Comparison of ENCODE assay signal across 12 cellular contexts in the genomic region with DNA sequence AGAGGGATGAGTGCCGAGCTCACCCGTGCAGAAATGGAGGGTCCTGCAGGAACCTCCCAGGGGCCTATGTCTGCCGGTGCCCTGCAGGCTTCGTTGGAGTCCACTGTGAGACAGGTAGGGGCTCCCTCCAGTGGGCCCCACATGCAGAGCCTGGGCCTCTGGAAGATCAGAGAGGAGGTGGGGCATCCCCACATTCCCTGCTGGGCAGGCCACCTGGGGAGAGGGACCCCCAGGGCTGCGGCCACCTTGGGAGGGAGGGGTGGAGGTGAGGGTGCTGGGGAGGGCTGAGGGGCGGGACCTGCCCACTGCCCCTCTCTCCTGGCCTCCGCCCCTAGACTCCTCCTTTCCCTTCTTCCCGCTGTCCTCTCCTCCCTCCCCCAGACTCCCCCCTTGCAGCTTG. TPM values are rescaled to one million over a fixed set of nuclear protein-coding genes. Genes with fewer than 3 reads are reported as not detected.
DNase-seq lines count a peak whose midpoint lies in the region; ATAC-seq, FAIRE-seq and TF ChIP-seq lines count a peak whose summit lies in the region.
"Had no signal": no experiment of that assay in that cellular context is flagged by ENCODE, and none has a peak within 500 bp of the region (broad histone marks: within the 10 kb centered on the region; RNA-seq: fewer than 3 reads in every experiment).

No MANE protein-coding gene starts in this region.

- TF ChIP-seq EP300 in SK-N-SH (IDR thresholded peaks at IDR 0.05; ENCODE audit: borderline replicate concordance in 1 of 2, low read depth in 1 of 2, low read length in 1 of 2) (no peak), suprapubic skin (IDR thresholded peaks at IDR 0.05) (no peak)

- H3K9ac ChIP-seq in SK-N-SH = no peak overlapping the region

- H3K9me3 Mint-ChIP-seq in activated naive CD8-positive, alpha-beta T cell treated with anti-CD3 and anti-CD28 coated beads, Interleukin-2, amount 10 ng/mL, durations not matched to agents 7 days and 5 days = no peaks in the 10 kb centered on the region
- H3K9me3 Mint-ChIP-seq: dendritic cell treated with granulocyte-macrophage colony-stimulating factor and Interleukin-4, amounts not matched to agents 40 ng/mL and 50 ng/mL, for 4 days had no signal

- H3K27ac ChIP-seq in SK-N-SH (ENCODE audit: low read depth in 2 of 2, low read length in 1 of 2) = no peak overlapping the region
- no peak overlapping the region for H3K27ac ChIP-seq in suprapubic skin
- H3K27ac ChIP-seq: sigmoid colon, SJSA1 had no signal

- peak overlapping the region; percentile 76 for H3K4me3 Mint-ChIP-seq in activated naive CD8-positive, alpha-beta T cell treated with anti-CD3 and anti-CD28 coated beads, Interleukin-2, amount 10 ng/mL, durations not matched to agents 7 days and 5 days

- H3K27me3 ChIP-seq in SK-N-SH (ENCODE audit: insufficient read depth) = no peaks in the 10 kb centered on the region; the same call in 1 of the 2 replicates
- H3K27me3 ChIP-seq in kidney epithelial cell (ENCODE audit: control insufficient read depth, insufficient read depth, low read length) = peaks cover 46% of the 10 kb centered on the region
- no peaks in the 10 kb centered on the region for H3K27me3 ChIP-seq in suprapubic skin
- H3K27me3 ChIP-seq: SJSA1 had no signal

- no peak overlapping the region for H3K4me2 ChIP-seq in SK-N-SH

- FAIRE-seq in HTR-8/SVneo (lab: Jason Lieb, UNC) = no peak

- CTCF ChIA-PET in SK-N-SH (lab: Yijun Ruan, JAX) = interaction anchor here (1.5 kb wide), 1 partner anchor 14 kb away, joined by 6 read pairs; no protein-coding TSS in a partner anchor

- no peak for TF ChIP-seq POLR2A in suprapubic skin (IDR thresholded peaks at IDR 0.05)

- H3K9me3 ChIP-seq in SK-N-SH (no peaks in the 10 kb centered on the region), suprapubic skin (no peaks in the 10 kb centered on the region)
- H3K9me3 ChIP-seq: sigmoid colon, SJSA1 had no signal

- H3K4me3 ChIP-seq in SK-N-SH (ENCODE audit: low read depth in 2 of 2, low read length in 1 of 2) (peak overlapping the region in 1 of 2 experiments; percentile 21; a peak in 1 of 4 replicates), kidney epithelial cell (ENCODE audit: low read depth, low read length) (no peak overlapping the region), suprapubic skin (peak overlapping the region; percentile 42)
- H3K4me3 ChIP-seq: sigmoid colon, SJSA1 had no signal

- H3K36me3 ChIP-seq in SK-N-SH (replicated peaks in 1 of 2; ENCODE audit: control insufficient read depth in 1 of 2, insufficient read depth in 2 of 2, low read length in 1 of 2) = no peaks in the 10 kb centered on the region
- H3K36me3 ChIP-seq in kidney epithelial cell (ENCODE audit: control insufficient read depth, insufficient read depth, low read length) = no peaks in the 10 kb centered on the region
- H3K36me3 ChIP-seq in suprapubic skin = peaks cover 37% of the 10 kb centered on the region
- H3K36me3 ChIP-seq: sigmoid colon had no signal

- TF ChIP-seq CTCF in SK-N-SH (IDR thresholded peaks at IDR 0.05) (no peak), kidney epithelial cell (IDR thresholded peaks at IDR 0.05; ENCODE audit: insufficient read depth, low read length, poor library complexity, severe bottlenecking) (peak; percentile 22), suprapubic skin (IDR thresholded peaks at IDR 0.05) (no peak)

- no peaks in the 10 kb centered on the region for H3K79me2 ChIP-seq in SK-N-SH (ENCODE audit: insufficient read depth)

- no peak for TF ChIP-seq RAD21 in SK-N-SH (IDR thresholded peaks at IDR 0.05; ENCODE audit: low read length)

- WGBS in SK-N-SH (ENCODE audit: low lambda C conversion rate) = 26% methylated on average over 3 of the region's 8 CpGs
- WGBS in suprapubic skin = 36% methylated on average over 7 of the region's 8 CpGs

- H3K27me3 Mint-ChIP-seq in activated naive CD8-positive, alpha-beta T cell treated with anti-CD3 and anti-CD28 coated beads, Interleukin-2, amount 10 ng/mL, durations not matched to agents 7 days and 5 days = peaks cover 2% of the 10 kb centered on the region

- no peak overlapping the region for H3K27ac Mint-ChIP-seq in activated naive CD8-positive, alpha-beta T cell treated with anti-CD3 and anti-CD28 coated beads, Interleukin-2, amount 10 ng/mL, durations not matched to agents 7 days and 5 days
- H3K27ac Mint-ChIP-seq: dendritic cell treated with granulocyte-macrophage colony-stimulating factor and Interleukin-4, amounts not matched to agents 40 ng/mL and 50 ng/mL, for 4 days had no signal

- H3F3A ChIP-seq in SK-N-SH (replicated peaks; ENCODE audit: insufficient read depth) = no peaks in the 10 kb centered on the region

- ATAC-seq in SK-N-SH treated with all-trans-retinoic acid at 6 μM for 48 hours = no peak
- peak; percentile 26 for ATAC-seq in activated naive CD8-positive, alpha-beta T cell treated with anti-CD3 and anti-CD28 coated beads, Interleukin-2, amount 10 ng/mL, durations not matched to agents 7 days and 5 days (ENCODE audit: low read depth)

- POLR2A ChIA-PET in SK-N-SH (lab: Yijun Ruan, JAX) = no interaction called here
- POLR2A ChIA-PET in activated naive CD8-positive, alpha-beta T cell treated with anti-CD3 and anti-CD28 coated beads, Interleukin-2, amount 10 ng/mL, durations not matched to agents 7 days and 5 days (lab: Charles Lee) = no interaction called here

- no peaks in the 10 kb centered on the region for H4K20me1 ChIP-seq in SK-N-SH (ENCODE audit: insufficient read depth)

- H3K4me1 ChIP-seq in SK-N-SH (ENCODE audit: control insufficient read depth in 1 of 2, insufficient read depth in 2 of 2, low read depth in 1 of 2, low read length in 1 of 2) (no peaks in the 10 kb centered on the region; a peak in 1 of 4 replicates), suprapubic skin (peaks cover 38% of the 10 kb centered on the region)

- H3K9me2 ChIP-seq in SK-N-SH = no peaks in the 10 kb centered on the region

- H2AFZ ChIP-seq in SK-N-SH (ENCODE audit: low read depth) = no peak overlapping the region

- no peaks in the 10 kb centered on the region for H3K36me3 Mint-ChIP-seq in activated naive CD8-positive, alpha-beta T cell treated with anti-CD3 and anti-CD28 coated beads, Interleukin-2, amount 10 ng/mL, durations not matched to agents 7 days and 5 days

- DNase-seq in SK-N-SH (peak; percentile 56), kidney epithelial cell (ENCODE audit: low read depth) (no peak), suprapubic skin (ENCODE audit: low spot score in 2 of 2) (no peak), HTR-8/SVneo (ENCODE audit: insufficient read length, low spot score) (no peak), amygdala (lab: John Stamatoyannopoulos, UW) (no peak), NCI-H1930 (lab: John Stamatoyannopoulos, UW) (no peak)
- DNase-seq in activated naive CD8-positive, alpha-beta T cell treated with anti-CD3 and anti-CD28 coated beads, Interleukin-2, amount 10 ng/mL, durations not matched to agents 7 days and 5 days = no peak
- DNase-seq: NCI-H1694 had no signal

- H3K4me1 Mint-ChIP-seq in activated naive CD8-positive, alpha-beta T cell treated with anti-CD3 and anti-CD28 coated beads, Interleukin-2, amount 10 ng/mL, durations not matched to agents 7 days and 5 days = peaks cover 4% of the 10 kb centered on the region

TF ChIP-seq in SK-N-SH, 30 proteins besides CTCF, POLR2A, EP300 and RAD21 (continues in another document):
- TF ChIP-seq FOSL2 (IDR thresholded peaks at IDR 0.05; ENCODE audit: borderline replicate concordance, low read depth) (no peak), JUND (IDR thresholded peaks at IDR 0.05) (no peak), MXI1 (IDR thresholded peaks at IDR 0.05; ENCODE audit: low read depth, low read length) (no peak), EZH2phosphoT487 (IDR thresholded peaks at IDR 0.05; ENCODE audit: borderline replicate concordance, low read depth) (no peak), TAF1 (IDR thresholded peaks at IDR 0.05; ENCODE audit: borderline replicate concordance, low read depth, low read length) (no peak), NRF1 (IDR thresholded peaks at IDR 0.05; ENCODE audit: low read depth, low read length) (no peak), GATA2 (CRISPR knock-in tag; IDR thresholded peaks at IDR 0.05) (no peak), FOXM1 (IDR thresholded peaks at IDR 0.05; ENCODE audit: low read depth) (no peak)
- TF ChIP-seq, protein P1, sequence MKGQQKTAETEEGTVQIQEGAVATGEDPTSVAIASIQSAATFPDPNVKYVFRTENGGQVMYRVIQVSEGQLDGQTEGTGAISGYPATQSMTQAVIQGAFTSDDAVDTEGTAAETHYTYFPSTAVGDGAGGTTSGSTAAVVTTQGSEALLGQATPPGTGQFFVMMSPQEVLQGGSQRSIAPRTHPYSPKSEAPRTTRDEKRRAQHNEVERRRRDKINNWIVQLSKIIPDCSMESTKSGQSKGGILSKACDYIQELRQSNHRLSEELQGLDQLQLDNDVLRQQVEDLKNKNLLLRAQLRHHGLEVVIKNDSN (IDR thresholded peaks at IDR 0.05; ENCODE audit: borderline replicate concordance, low read depth) = no peak

TF ChIP-seq in SK-N-SH treated with all-trans-retinoic acid at 6 μM for 48 hours, 23 proteins besides CTCF, POLR2A, EP300 and RAD21 (continues in another document):
- no peak for TF ChIP-seq ZNF70 (CRISPR knock-in tag; IDR thresholded peaks at IDR 0.05)
- TF ChIP-seq, protein P2, sequence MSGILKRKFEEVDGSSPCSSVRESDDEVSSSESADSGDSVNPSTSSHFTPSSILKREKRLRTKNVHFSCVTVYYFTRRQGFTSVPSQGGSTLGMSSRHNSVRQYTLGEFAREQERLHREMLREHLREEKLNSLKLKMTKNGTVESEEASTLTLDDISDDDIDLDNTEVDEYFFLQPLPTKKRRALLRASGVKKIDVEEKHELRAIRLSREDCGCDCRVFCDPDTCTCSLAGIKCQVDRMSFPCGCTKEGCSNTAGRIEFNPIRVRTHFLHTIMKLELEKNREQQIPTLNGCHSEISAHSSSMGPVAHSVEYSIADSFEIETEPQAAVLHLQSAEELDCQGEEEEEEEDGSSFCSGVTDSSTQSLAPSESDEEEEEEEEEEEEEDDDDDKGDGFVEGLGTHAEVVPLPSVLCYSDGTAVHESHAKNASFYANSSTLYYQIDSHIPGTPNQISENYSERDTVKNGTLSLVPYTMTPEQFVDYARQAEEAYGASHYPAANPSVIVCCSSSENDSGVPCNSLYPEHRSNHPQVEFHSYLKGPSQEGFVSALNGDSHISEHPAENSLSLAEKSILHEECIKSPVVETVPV (CRISPR knock-in tag; IDR thresholded peaks at IDR 0.05) = no peak
- TF ChIP-seq PPARA (CRISPR knock-in tag; IDR thresholded peaks at IDR 0.05; ENCODE audit: borderline replicate concordance) = no peak
- no peak for TF ChIP-seq ESRRG (CRISPR knock-in tag; IDR thresholded peaks at IDR 0.05)
- TF ChIP-seq ZNF565 (CRISPR knock-in tag; conservative IDR thresholded peaks at IDR 0.05; ENCODE audit: low read depth) = no peak
- no peak for TF ChIP-seq SNAI2 (CRISPR knock-in tag; IDR thresholded peaks at IDR 0.05)
- TF ChIP-seq ISL1 (CRISPR knock-in tag; IDR thresholded peaks at IDR 0.05) = no peak
- TF ChIP-seq ZC3H10 (CRISPR knock-in tag; IDR thresholded peaks at IDR 0.05) = no peak

RNA-seq across cellular contexts. Expression of a gene that starts 38.5 kb away (rescaled TPM):
- polyA plus RNA-seq in SK-N-SH (2012; rRNA removed) = 31.0 and 43.3 TPM in 2 replicates
- polyA plus RNA-seq in SK-N-SH (2012; cell fraction: cytosol; rRNA removed) = 26.0 and 28.3 TPM in 2 replicates
- 117 and 148 TPM in 2 replicates for polyA plus RNA-seq in SK-N-SH (2012; cell fraction: nucleus; rRNA removed)
- total RNA-seq in activated naive CD8-positive, alpha-beta T cell treated with anti-CD3 and anti-CD28 coated beads, Interleukin-2, amount 10 ng/mL, durations not matched to agents 7 days and 5 days = 10 to 100 TPM; 88.1 to 88.9 TPM
- total RNA-seq in kidney epithelial cell = 33.3 and 41.9 TPM in 2 replicates
- 10 to 100 TPM; 30.0 to 81.8 (median 52.4) TPM for total RNA-seq in suprapubic skin
